Comparison of ENCODE assay signal across 8 cellular contexts in genomic region chr13:26253787-26254582, GRCh38.
A peak's percentile ranks its signal among the peaks of the same experiment; 100 is the strongest.
DNase-seq lines count a peak whose midpoint lies in the region; ATAC-seq and TF ChIP-seq lines count a peak whose summit lies in the region.

CDK8 (plus strand) TSS chr13:26254129; CDS start chr13:26254642, 513 bp downstream.

- ATAC-seq in GM19043 (IDR thresholded peaks at IDR 0.05; ENCODE audit: low read depth, unreplicated experiment), result peak; percentile 72
- peak; percentile 92 for ATAC-seq in HG03354 (IDR thresholded peaks at IDR 0.05; ENCODE audit: poor library complexity, severe bottlenecking, unreplicated experiment)

- DNase-seq in AG10803 (ENCODE audit: low read depth) (peak; percentile 94), NCI-H446 (lab: John Stamatoyannopoulos, UW) (peak; percentile 85 to 96), iris pigment epithelial cell (ENCODE audit: low read depth) (peak; percentile 91)
- peak; percentile 82 for DNase-seq in activated CD4-positive, CD25-positive, alpha-beta regulatory T cell treated with anti-CD3 and anti-CD28 coated beads, Interleukin-2, amount 50 U/mL, for 16 hours (ENCODE audit: low read depth, low spot score)
- DNase-seq in central memory CD4-positive, alpha-beta T cell, result peak; percentile 90
- DNase-seq in stimulated activated CD4-positive, alpha-beta T cell treated with anti-CD3 and anti-CD28 coated beads, Interleukin-12 subunit alpha, Interleukin-12 subunit beta, amount 100 ng/mL, for 24 hours (ENCODE audit: low read depth in 2 of 2), result peak; percentile 76 to 81

- no peak for TF ChIP-seq CTCF in AG10803 (conservative IDR thresholded peaks at IDR 0.05; ENCODE audit: low read length)

- H3K4me3 ChIP-seq in AG10803 (ENCODE audit: low read length), result peak within 1 kb of the TSS; percentile 78

Comparison
In these comparisons a context has a peak if more than half of its experiments do, and no peak if none do; other contexts are left out.
1. Peak in every context shown above with its lines: DNase-seq, ATAC-seq and H3K4me3 ChIP-seq.